Comparison of ENCODE assay signal across 8 cellular contexts in the genomic region with DNA sequence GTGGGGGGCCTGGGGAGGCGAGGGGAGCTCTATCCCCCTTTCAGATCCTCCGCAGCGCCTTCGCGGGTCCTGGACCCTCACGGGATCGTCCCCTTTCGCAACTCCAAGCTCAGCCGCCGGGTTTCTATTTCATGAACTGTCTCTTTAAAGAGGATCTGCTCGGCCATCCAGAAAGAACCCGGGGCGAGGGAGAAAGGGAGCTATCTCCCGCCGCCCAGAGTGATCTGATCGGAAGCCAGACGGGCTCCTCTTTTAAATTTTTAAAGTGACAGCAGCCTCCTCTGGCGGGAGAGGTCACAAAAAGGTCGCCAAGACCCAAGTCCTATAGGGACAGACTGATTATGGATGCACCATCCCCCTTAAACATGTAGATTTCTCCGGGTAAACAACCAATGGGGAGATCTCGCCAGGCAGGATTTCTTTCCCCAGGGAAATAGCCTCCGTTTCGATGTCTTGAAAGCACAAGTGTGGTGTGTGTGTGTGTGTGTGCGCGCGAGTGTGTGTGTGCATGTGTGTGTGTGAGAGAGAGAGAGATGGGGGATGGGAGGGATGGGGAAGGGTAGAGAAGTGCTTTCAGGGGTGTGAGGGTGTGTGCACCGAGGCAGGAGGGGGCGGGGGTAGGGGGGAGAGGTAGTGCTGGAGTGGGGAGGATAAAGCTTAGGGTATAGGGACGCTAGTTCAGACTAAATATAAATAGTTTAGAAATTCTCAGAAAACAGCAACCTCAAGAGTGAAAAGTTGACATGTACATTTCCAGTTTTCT.
A peak's percentile ranks its signal among the peaks of the same experiment; 100 is the strongest.
DNase-seq lines count a peak whose midpoint lies in the region; ATAC-seq and TF ChIP-seq lines count a peak whose summit lies in the region.

No MANE protein-coding gene starts in this region.

- H3K4me3 ChIP-seq in AG09309 (ENCODE audit: control insufficient read depth, low read depth, low read length) (peak overlapping the region; percentile 81), HCT116 (replicated peaks in 1 of 2; ENCODE audit: low read depth in 1 of 2, low read length in 2 of 2) (peak overlapping the region; percentile 42 to 59), Peyer's patch (peak overlapping the region in 3 of 4 donors; percentile 35 to 76 (median 60)), coronary artery (peak overlapping the region; percentile 67)

- no peaks in the 10 kb centered on the region for H4K20me1 ChIP-seq in HCT116 (ENCODE audit: insufficient read depth)

- H3K9ac ChIP-seq in HCT116 (ENCODE audit: low read length): peak overlapping the region; percentile 24

- H3K36me3 Mint-ChIP-seq in stimulated activated naive B cell treated with anti-CD40 and anti-IgM and Interleukin-4, amounts not matched to agents 10 μg/mL and 1 μg/mL and 100 μg/mL, for 72 hours: no peaks in the 10 kb centered on the region

- H3K27ac ChIP-seq in HCT116 (ENCODE audit: low read depth, low read length) (no peak overlapping the region), Peyer's patch (peak overlapping the region in 3 of 4 donors; percentile 44 to 82 (median 46)), coronary artery (peak overlapping the region; percentile 36 to 61), layer of hippocampus (ENCODE audit: low read depth, low read length) (peak overlapping the region; percentile 27)

- DNase-seq in AG09309 (ENCODE audit: low read depth) (no peak), HCT116 (ENCODE audit: low read depth, low spot score) (no peak), Peyer's patch (peak in 2 of 3 donors; percentile 58 to 68), coronary artery (ENCODE audit: low spot score) (no peak)
- no peak for DNase-seq in stimulated activated naive B cell treated with anti-CD40 and anti-IgM and Interleukin-4, amounts not matched to agents 10 μg/mL and 1 μg/mL and 100 μg/mL, for 72 hours

- TF ChIP-seq CTCF in AG09309 (IDR thresholded peaks at IDR 0.05; ENCODE audit: control insufficient read depth, insufficient read depth, low read depth, low read length, missing control alignments): no peak
- TF ChIP-seq CTCF in HCT116 (IDR thresholded peaks at IDR 0.05 in 2 of 3, conservative IDR thresholded peaks at IDR 0.05 in 1 of 3; ENCODE audit: borderline replicate concordance in 1 of 3, insufficient read depth in 1 of 3, low read depth in 2 of 3, low read length in 2 of 3): no peak
- TF ChIP-seq CTCF in Peyer's patch (IDR thresholded peaks at IDR 0.05): no peak
- no peak for TF ChIP-seq CTCF in coronary artery (IDR thresholded peaks at IDR 0.05)

- RAD21 ChIA-PET in HCT116 (lab: Charles Lee; ENCODE audit: low non-redundant PET in 1 of 2, low total read pairs in 2 of 2, uncharacterized antibody in 2 of 2, unreplicated experiment in 2 of 2): no interaction called here

- intact Hi-C loops in HCT116 (cut with micrococcal nuclease): loop anchor here (2.0 kb wide), 2 partner anchors 147 to 521 kb away; no protein-coding TSS in a partner anchor

- CTCF ChIA-PET in HCT116 (lab: Charles Lee): interaction anchor here (0.6 to 1.5 kb wide), 4 partner anchors 14 to 522 kb away, joined by 3 to 5 read pairs (median 4); no protein-coding TSS in a partner anchor

- TF ChIP-seq POLR2A in HCT116 (IDR thresholded peaks at IDR 0.05; ENCODE audit: borderline replicate concordance, extremely low read depth, insufficient read depth, insufficient read length) (no peak), Peyer's patch (IDR thresholded peaks at IDR 0.05) (peak in 1 of 2 donors; percentile 10)

- H3K27ac Mint-ChIP-seq in stimulated activated naive B cell treated with anti-CD40 and anti-IgM and Interleukin-4, amounts not matched to agents 10 μg/mL and 1 μg/mL and 100 μg/mL, for 72 hours: peak overlapping the region; percentile 63

- POLR2A ChIA-PET in HCT116 (lab: Charles Lee): no interaction called here

- no peaks in the 10 kb centered on the region for H3K79me2 ChIP-seq in HCT116 (ENCODE audit: insufficient read depth, low read length)

- H3K4me2 ChIP-seq in HCT116 (ENCODE audit: low read length): peak overlapping the region; percentile 84

- 0 out of 2 replicates have a peak, but pooled peaks have one; percentile 3 for TF ChIP-seq RAD21 in HCT116 (IDR thresholded peaks at IDR 0.05; ENCODE audit: low read depth)

- H3K4me1 ChIP-seq in HCT116 (ENCODE audit: control insufficient read depth in 1 of 2, insufficient read depth in 2 of 2, low read length in 2 of 2): peaks cover 2 to 24% of the 10 kb centered on the region in 2 experiments; a peak in 3 of 4 replicates
- H3K4me1 ChIP-seq in Peyer's patch: peaks cover 0 to 6% (median 0%) of the 10 kb centered on the region in 4 donors

- H3K4me1 Mint-ChIP-seq in stimulated activated naive B cell treated with anti-CD40 and anti-IgM and Interleukin-4, amounts not matched to agents 10 μg/mL and 1 μg/mL and 100 μg/mL, for 72 hours: peaks cover 13 to 28% of the 10 kb centered on the region in 2 donors

- H2AFZ ChIP-seq in HCT116 (ENCODE audit: low read depth, low read length, poor library complexity, severe bottlenecking): peak overlapping the region; percentile 72

- peaks cover 55 to 60% of the 10 kb centered on the region in 2 donors for H3K27me3 Mint-ChIP-seq in stimulated activated naive B cell treated with anti-CD40 and anti-IgM and Interleukin-4, amounts not matched to agents 10 μg/mL and 1 μg/mL and 100 μg/mL, for 72 hours

- no peaks in the 10 kb centered on the region for H3K36me3 ChIP-seq in HCT116 (ENCODE audit: control insufficient read depth in 1 of 2, insufficient read depth in 2 of 2, low read length in 2 of 2)
- no peaks in the 10 kb centered on the region for H3K36me3 ChIP-seq in Peyer's patch

- BruUV-seq in HCT116 (replicated peaks; lab: Mats Ljungman, UMichigan): no TSS peak

- peaks cover 28% of the 10 kb centered on the region for H3K27me3 ChIP-seq in HCT116 (ENCODE audit: insufficient read depth, low read length)
- H3K27me3 ChIP-seq in Peyer's patch: peaks cover 0 to 9% of the 10 kb centered on the region in 2 donors
- H3K27me3 ChIP-seq in layer of hippocampus (ENCODE audit: control insufficient read depth, insufficient read depth, low read length): peaks cover 21% of the 10 kb centered on the region

- no peaks in the 10 kb centered on the region for H3K9me3 Mint-ChIP-seq in stimulated activated naive B cell treated with anti-CD40 and anti-IgM and Interleukin-4, amounts not matched to agents 10 μg/mL and 1 μg/mL and 100 μg/mL, for 72 hours

- H3K9me3 ChIP-seq in HCT116 (ENCODE audit: control insufficient read depth in 1 of 2, insufficient read depth in 1 of 2, low read depth in 1 of 2, low read length in 2 of 2) (no peaks in the 10 kb centered on the region), Peyer's patch (no peaks in the 10 kb centered on the region)

- ATAC-seq in HCT116 (peak; percentile 35), GM21515 (IDR thresholded peaks at IDR 0.05; ENCODE audit: unreplicated experiment) (no peak), GM19452 (IDR thresholded peaks at IDR 0.05; ENCODE audit: unreplicated experiment) (no peak)
- ATAC-seq in stimulated activated naive B cell treated with anti-CD40 and anti-IgM and Interleukin-4, amounts not matched to agents 10 μg/mL and 1 μg/mL and 100 μg/mL, for 72 hours (replicated peaks): no peak

- peak overlapping the region; percentile 77 to 78 for H3K4me3 Mint-ChIP-seq in stimulated activated naive B cell treated with anti-CD40 and anti-IgM and Interleukin-4, amounts not matched to agents 10 μg/mL and 1 μg/mL and 100 μg/mL, for 72 hours

- H3K9me2 ChIP-seq in HCT116 (ENCODE audit: insufficient read depth): no peaks in the 10 kb centered on the region

TF ChIP-seq in HCT116, 20 proteins besides CTCF, POLR2A, EP300 and RAD21:
- TF ChIP-seq SRF (IDR thresholded peaks at IDR 0.05; ENCODE audit: low read depth) (no peak), TCF7L2 (IDR thresholded peaks at IDR 0.05; ENCODE audit: borderline replicate concordance, extremely low read depth, insufficient read depth, insufficient read length) (peak; percentile 15)

Comparison
In these comparisons a context has a peak if more than half of its experiments do, and no peak if none do; other contexts are left out.
1. DNase-seq: peak in Peyer's patch (2 of 3); none in AG09309 (single experiment), HCT116 (single experiment), coronary artery (single experiment) and stimulated activated naive B cell treated with anti-CD40 and anti-IgM and Interleukin-4, amounts not matched to agents 10 μg/mL and 1 μg/mL and 100 μg/mL, for 72 hours (single experiment).
2. Peak in every context shown above with its lines, with median percentiles within 50 percentile points of each other: H3K4me3 ChIP-seq.